Comparison of ENCODE assay signal across 1 cellular context in the genomic region with DNA sequence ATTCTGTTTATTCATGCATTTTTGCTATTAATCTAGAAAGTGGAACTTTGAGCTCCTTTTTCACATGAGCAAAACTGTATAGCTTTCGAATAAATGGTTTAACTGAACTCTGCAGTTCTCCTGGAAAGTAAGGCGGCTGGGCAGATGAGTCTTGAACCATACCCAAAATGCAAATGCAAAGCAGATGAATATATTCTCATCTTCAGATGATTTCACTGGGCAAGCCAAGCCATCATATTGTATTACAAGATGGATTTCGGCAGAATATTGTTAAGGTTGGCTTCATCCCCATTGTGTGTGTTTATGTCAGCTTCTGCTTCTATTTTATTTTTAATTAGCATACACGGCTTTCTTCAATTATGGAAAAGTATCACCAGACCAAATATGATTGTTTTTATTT.
TF ChIP-seq lines count a peak whose summit lies in the region.

No MANE protein-coding gene starts in this region.

TF ChIP-seq in IMR-90, 13 proteins besides CTCF, POLR2A, EP300 and RAD21 (continued from another document):
- TF ChIP-seq, protein P1, sequence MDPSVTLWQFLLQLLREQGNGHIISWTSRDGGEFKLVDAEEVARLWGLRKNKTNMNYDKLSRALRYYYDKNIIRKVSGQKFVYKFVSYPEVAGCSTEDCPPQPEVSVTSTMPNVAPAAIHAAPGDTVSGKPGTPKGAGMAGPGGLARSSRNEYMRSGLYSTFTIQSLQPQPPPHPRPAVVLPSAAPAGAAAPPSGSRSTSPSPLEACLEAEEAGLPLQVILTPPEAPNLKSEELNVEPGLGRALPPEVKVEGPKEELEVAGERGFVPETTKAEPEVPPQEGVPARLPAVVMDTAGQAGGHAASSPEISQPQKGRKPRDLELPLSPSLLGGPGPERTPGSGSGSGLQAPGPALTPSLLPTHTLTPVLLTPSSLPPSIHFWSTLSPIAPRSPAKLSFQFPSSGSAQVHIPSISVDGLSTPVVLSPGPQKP (IDR thresholded peaks at IDR 0.05; ENCODE audit: borderline replicate concordance, low read depth, low read length): no peak
- TF ChIP-seq RFX5 (IDR thresholded peaks at IDR 0.05; ENCODE audit: low read depth, low read length): no peak
- no peak for TF ChIP-seq CHD1 (IDR thresholded peaks at IDR 0.05; ENCODE audit: low read depth, low read length)
